8 cellular contexts compared by ENCODE assay signal in genomic region chr11:65454696-65455456, GRCh38. TPM values are rescaled to one million over a fixed set of nuclear protein-coding genes. Genes with fewer than 3 reads are reported as not detected.
DNase-seq lines count a peak whose midpoint lies in the region; ATAC-seq and TF ChIP-seq lines count a peak whose summit lies in the region.

No MANE protein-coding gene starts in this region.

- H3K4me3 ChIP-seq in endodermal cell (ENCODE audit: low read length), result no peak overlapping the region

- no peak for TF ChIP-seq CTCF in endodermal cell (conservative IDR thresholded peaks at IDR 0.05)

- H3K9ac ChIP-seq in endodermal cell (ENCODE audit: extremely low read depth, low read length, poor library complexity, severe bottlenecking), result no peak overlapping the region

- H3K27ac Mint-ChIP-seq in endodermal cell, result peak overlapping the region; percentile 44

- no peak overlapping the region for H3K27ac ChIP-seq in endodermal cell (ENCODE audit: low read depth, low read length)

- peak; percentile 96 for DNase-seq in AG08395 (ENCODE audit: low spot score)
- peak; percentile 80 for DNase-seq in NCI-H748 treated with DMSO at 0.1 percent for 48 hours (lab: John Stamatoyannopoulos, UW)
- DNase-seq in activated CD8-positive, alpha-beta memory T cell treated with anti-CD3 and anti-CD28 coated beads for 48 hours (ENCODE audit: low read depth in 2 of 3, low spot score in 2 of 3), result peak; percentile 70 to 79 (median 77)
- DNase-seq in endodermal cell, result peak; percentile 95
- peak; percentile 66 for DNase-seq in middle frontal gyrus (ENCODE audit: extremely low spot score, low spot score)
- DNase-seq in stimulated activated CD8-positive, alpha-beta memory T cell treated with anti-CD3 and anti-CD28 coated beads, Interleukin-2, amount 100 ng/mL, for 48 hours (ENCODE audit: low read depth in 2 of 2), result peak; percentile 75 to 88

- H3K27me3 Mint-ChIP-seq in endodermal cell (ENCODE audit: insufficient read depth), result peaks cover 60% of the 10 kb centered on the region

- no peaks in the 10 kb centered on the region for H3K9me3 ChIP-seq in endodermal cell (ENCODE audit: control insufficient read depth, low read length)

- TF ChIP-seq POLR2A in GM18526 (IDR thresholded peaks at IDR 0.05; ENCODE audit: extremely low read depth, insufficient read length), result peak; percentile 92

- ATAC-seq in HG03097 (IDR thresholded peaks at IDR 0.05; ENCODE audit: low FRiP score, unreplicated experiment), result peak; percentile 87

- peaks cover 20% of the 10 kb centered on the region for H3K9me3 Mint-ChIP-seq in endodermal cell

- H3K4me3 Mint-ChIP-seq in endodermal cell, result peak overlapping the region; percentile 63

- peaks cover 12% of the 10 kb centered on the region for H3K27me3 ChIP-seq in endodermal cell (ENCODE audit: control insufficient read depth, insufficient read depth, low read length, poor library complexity, severe bottlenecking)

- no peaks in the 10 kb centered on the region for H3K36me3 ChIP-seq in endodermal cell (ENCODE audit: control insufficient read depth, insufficient read depth, low read length)

- peaks cover 6% of the 10 kb centered on the region for H3K4me1 Mint-ChIP-seq in endodermal cell

- no peaks in the 10 kb centered on the region for H3K4me1 ChIP-seq in endodermal cell (ENCODE audit: control insufficient read depth, insufficient read depth, low read length)

- peaks cover 4% of the 10 kb centered on the region for H3K36me3 Mint-ChIP-seq in endodermal cell (ENCODE audit: low read depth)

- 74 to 80% methylated on average over 33 to 47 of the region's 47 CpGs for WGBS in endodermal cell (ENCODE audit: insufficient coverage in 1 of 2, insufficient read length in 1 of 2), 2 experiments

RNA-seq across cellular contexts. Expression of gene NEAT1, which starts 32.3 kb away (rescaled TPM):
- 10 to 100 TPM; 61.3 to 85.2 TPM for total RNA-seq in endodermal cell
- polyA plus RNA-seq in endodermal cell (2013, experiment 1 of 2), result 21.0 TPM
- polyA plus RNA-seq in endodermal cell (2013, experiment 2 of 2), result 14.2 TPM

RNA-seq across cellular contexts. Expression of gene MALAT1, which starts 44.0 kb away (rescaled TPM):
- total RNA-seq in endodermal cell, result 1,000 to 10,000 TPM; 5,233 to 6,894 TPM
- 1,429 TPM for polyA plus RNA-seq in endodermal cell (2013, experiment 1 of 2)
- 1,867 TPM for polyA plus RNA-seq in endodermal cell (2013, experiment 2 of 2)
